In the genomic region with DNA sequence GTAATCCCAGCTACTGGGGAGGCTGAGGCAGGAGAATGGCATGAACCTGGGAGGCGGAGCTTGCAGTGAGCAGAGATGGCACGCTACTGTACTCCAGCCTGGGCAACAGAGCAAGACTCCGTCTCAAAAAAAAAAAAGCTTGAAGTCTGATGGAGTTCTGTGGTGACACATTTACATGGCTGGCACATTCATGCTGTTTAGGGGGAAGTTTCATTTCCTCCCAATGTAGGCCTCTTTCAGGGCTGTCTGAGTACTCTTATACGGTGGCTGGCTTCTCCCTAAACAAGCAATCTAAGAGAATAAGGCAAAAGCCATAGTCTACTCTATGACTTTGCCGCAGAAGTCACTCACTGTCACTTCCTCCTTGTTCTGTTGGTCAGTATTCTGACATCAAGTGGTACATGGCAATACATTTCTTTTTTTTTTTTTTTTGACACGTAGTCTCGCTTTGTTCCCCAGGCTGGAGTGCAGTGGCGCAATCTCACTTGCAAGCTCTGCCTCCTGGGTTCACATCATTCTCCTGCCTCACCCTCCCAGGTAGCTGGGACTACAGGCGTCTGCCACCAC, we compare ENCODE assay signal across 10 cellular contexts. TPM values are rescaled to one million over a fixed set of nuclear protein-coding genes. Genes with fewer than 3 reads are reported as not detected.
DNase-seq lines count a peak whose midpoint lies in the region; ATAC-seq and TF ChIP-seq lines count a peak whose summit lies in the region.
"Had no signal": no experiment of that assay in that cellular context is flagged by ENCODE, and none has a peak within 500 bp of the region (broad histone marks: within the 10 kb centered on the region; RNA-seq: fewer than 3 reads in every experiment).

No MANE protein-coding gene starts in this region.

- peak overlapping the region; percentile 40 for H3K27ac ChIP-seq in RWPE1
- H3K27ac ChIP-seq: vagina had no signal

- TF ChIP-seq CTCF in RWPE1 (conservative IDR thresholded peaks at IDR 0.05; ENCODE audit: low read depth), result no peak

- CTCF ChIA-PET in RWPE1 (lab: Yijun Ruan, JAX), result no interaction called here

- DNase-seq in RWPE1 (ENCODE audit: low spot score) (no peak), NCI-H2081 (lab: John Stamatoyannopoulos, UW) (no peak), NCI-H187 (lab: John Stamatoyannopoulos, UW) (no peak), mucosa of gallbladder (ENCODE audit: low spot score) (no peak)
- peak; percentile 12 for DNase-seq in stimulated activated CD8-positive, alpha-beta memory T cell treated with anti-CD3 and anti-CD28 coated beads, Interleukin-4, amount 100 ng/mL, for 48 hours
- DNase-seq: heart left ventricle, PC-3 had no signal

- ATAC-seq in GM19025 (IDR thresholded peaks at IDR 0.05; ENCODE audit: low read depth, unreplicated experiment) (peak; percentile 76), HG02840 (IDR thresholded peaks at IDR 0.05; ENCODE audit: low FRiP score, unreplicated experiment) (peak; percentile 55)
- ATAC-seq: PC-3 had no signal

- POLR2A ChIA-PET in RWPE1 (lab: Yijun Ruan, JAX; ENCODE audit: low non-redundant PET), result no interaction called here

RNA-seq across cellular contexts. Expression of a gene that starts 41.2 kb away (rescaled TPM):
- 1.8 TPM for total RNA-seq in mucosa of gallbladder
- total RNA-seq: vagina had no signal

RNA-seq across cellular contexts. Expression of a gene that starts 41.5 kb away (rescaled TPM):
- total RNA-seq in mucosa of gallbladder, result 9.1 TPM
